ENCODE assay signal across 23 cellular contexts in genomic region chr14:30728471-30728870, GRCh38.
DNase-seq lines count a peak whose midpoint lies in the region; ATAC-seq and TF ChIP-seq lines count a peak whose summit lies in the region.
"Had no signal": no experiment of that assay in that cellular context is flagged by ENCODE, and none has a peak within 500 bp of the region (broad histone marks: within the 10 kb centered on the region; RNA-seq: fewer than 3 reads in every experiment).

No MANE protein-coding gene starts in this region.

- POLR2A ChIA-PET in HEK293 (lab: Yijun Ruan, JAX) (no interaction called here), IMR-90 (lab: Charles Lee; ENCODE audit: unreplicated experiment) (no interaction called here)

- H3K14ac ChIP-seq in IMR-90 (replicated peaks; ENCODE audit: low read depth, low read length) (no peak overlapping the region), trophoblast cell (ENCODE audit: low read length) (no peak overlapping the region)

- intact Hi-C loops in IMR-90 (cut with micrococcal nuclease): no loop called here

- H3K4ac ChIP-seq in IMR-90 (ENCODE audit: low read depth, low read length) (no peak overlapping the region), trophoblast cell (ENCODE audit: low read depth, low read length) (no peak overlapping the region)

- H2BK120ac ChIP-seq in IMR-90 (ENCODE audit: low read depth, low read length) (no peak overlapping the region), trophoblast cell (ENCODE audit: insufficient read depth, low read length, poor library complexity) (no peak overlapping the region)

- no peak for DNase-seq in IMR-90
- peak; percentile 6 for DNase-seq in myocyte (ENCODE audit: low read depth)
- DNase-seq in trophoblast cell: peak; percentile 58 to 60
- DNase-seq in SK-N-DZ (ENCODE audit: low spot score): no peak
- DNase-seq in amniotic stem cell (lab: John Stamatoyannopoulos, UW): no peak
- DNase-seq: 8988T; ACHN; BE2C; C1 segment of cervical spinal cord; CD4-positive, alpha-beta memory T cell; CD4-positive, CD25-positive, alpha-beta regulatory T cell; CD8-positive, alpha-beta memory T cell; COR-L47; DMS 273 treated with DMSO at 0.1 percent for 48 hours; DMS153; DMS53; DMS79; DND-41; EL; GF-D8 had no signal

- peaks cover 3% of the 10 kb centered on the region; the same call in 1 of the 2 replicates for H4K20me1 ChIP-seq in IMR-90 (ENCODE audit: insufficient read depth, low read length)
- H4K20me1 ChIP-seq: BLaER1 had no signal

- no peak for TF ChIP-seq RAD21 in IMR-90 (IDR thresholded peaks at IDR 0.05; ENCODE audit: low read length)

- H3K27ac ChIP-seq in HEK293 (ENCODE audit: extremely low read depth, low read depth, low read length) (no peak overlapping the region), IMR-90 (ENCODE audit: insufficient read depth, low read length) (no peak overlapping the region), trophoblast cell (ENCODE audit: low read depth, low read length) (no peak overlapping the region)
- H3K27ac ChIP-seq: BLaER1 had no signal

- H2BK5ac ChIP-seq in IMR-90 (ENCODE audit: low read depth, low read length, poor library complexity, severe bottlenecking): no peak overlapping the region
- H2BK5ac ChIP-seq in trophoblast cell (ENCODE audit: low read depth, low read length, poor library complexity): no peak overlapping the region

- no peak overlapping the region for H3K56ac ChIP-seq in IMR-90 (ENCODE audit: extremely low read depth, insufficient read depth, low read length)

- H2BK20ac ChIP-seq in IMR-90 (ENCODE audit: low read depth, low read length): no peak overlapping the region

- no peak overlapping the region for H4K5ac ChIP-seq in IMR-90 (ENCODE audit: low read depth, low read length)

- BruUV-seq in IMR-90 (replicated peaks; lab: Mats Ljungman, UMichigan): no TSS peak

- no peak overlapping the region for H2BK12ac ChIP-seq in trophoblast cell (ENCODE audit: low read length)

- no peaks in the 10 kb centered on the region for H3K79me2 ChIP-seq in trophoblast cell (ENCODE audit: control insufficient read depth, insufficient read depth, low read length, poor library complexity)

- H3K4me2 ChIP-seq in IMR-90 (ENCODE audit: low read depth, low read length) (no peak overlapping the region), trophoblast cell (ENCODE audit: low read length) (no peak overlapping the region)
- H3K4me2 ChIP-seq: BLaER1 had no signal

- H2AFZ ChIP-seq in IMR-90 (replicated peaks; ENCODE audit: low read length, poor library complexity) (no peak overlapping the region), trophoblast cell (ENCODE audit: insufficient read depth, low read length, poor library complexity) (no peak overlapping the region)

- H4K8ac ChIP-seq in IMR-90 (ENCODE audit: low read depth in 2 of 2, low read length in 2 of 2): no peak overlapping the region
- H4K8ac ChIP-seq in trophoblast cell (ENCODE audit: low read depth, low read length): no peak overlapping the region

- no peak overlapping the region for H3K18ac ChIP-seq in IMR-90 (ENCODE audit: low read depth, low read length)
- H3K18ac ChIP-seq in trophoblast cell (ENCODE audit: low read length): no peak overlapping the region

- H3K9me3 ChIP-seq in HEK293 (ENCODE audit: control insufficient read depth, insufficient read depth, low read depth, low read length): no peaks in the 10 kb centered on the region
- no peaks in the 10 kb centered on the region for H3K9me3 ChIP-seq in IMR-90 (ENCODE audit: control insufficient read depth, insufficient read depth, low read length)
- H3K9me3 ChIP-seq in trophoblast cell (ENCODE audit: insufficient read depth, low read depth, low read length): no peaks in the 10 kb centered on the region
- H3K9me3 ChIP-seq: BE2C had no signal

- TF ChIP-seq CTCF in HEK293 (tag by site-specific recombination; IDR thresholded peaks at IDR 0.05) (no peak), IMR-90 (conservative IDR thresholded peaks at IDR 0.05; ENCODE audit: low read depth, low read length) (no peak)

- H3K79me1 ChIP-seq in IMR-90 (ENCODE audit: low read depth in 1 of 2, low read length in 2 of 2) (peaks cover 4 to 8% of the 10 kb centered on the region in 2 experiments; a peak in 3 of 4 replicates), trophoblast cell (ENCODE audit: low read length) (no peaks in the 10 kb centered on the region)

- H4K12ac ChIP-seq in trophoblast cell (ENCODE audit: low read depth, low read length): no peak overlapping the region

- H3K9me1 ChIP-seq in IMR-90 (ENCODE audit: insufficient read depth, low read length): no peaks in the 10 kb centered on the region; the same call in 1 of the 2 replicates

- H3K4me1 ChIP-seq in HEK293 (ENCODE audit: control insufficient read depth, insufficient read depth, low read length) (no peaks in the 10 kb centered on the region), IMR-90 (ENCODE audit: control insufficient read depth, insufficient read depth, low read length) (no peaks in the 10 kb centered on the region), trophoblast cell (ENCODE audit: control insufficient read depth in 1 of 2, insufficient read depth in 2 of 2, low read length in 2 of 2) (no peaks in the 10 kb centered on the region)
- H3K4me1 ChIP-seq: BE2C had no signal

- dilution Hi-C loops in IMR-90 (cut with HindIII; ENCODE audit: low sequenced_read_pairs, unreplicated experiment): no loop called here

- H3K36me3 ChIP-seq in HEK293 (ENCODE audit: control insufficient read depth in 2 of 2, insufficient read depth in 1 of 2, low read length in 2 of 2) (peaks cover 0 to 47% of the 10 kb centered on the region in 2 experiments; a peak in 1 of 3 replicates), IMR-90 (ENCODE audit: control insufficient read depth, insufficient read depth, low read length) (peaks cover 8% of the 10 kb centered on the region), trophoblast cell (ENCODE audit: control insufficient read depth in 1 of 2, insufficient read depth in 2 of 2, low read length in 2 of 2) (peaks cover 5 to 8% of the 10 kb centered on the region in 2 experiments)

- no peak for TF ChIP-seq POLR2A in IMR-90 (IDR thresholded peaks at IDR 0.05; ENCODE audit: low read depth, low read length)

- no CpG with 5 or more reads among the region's 5 CpGs for WGBS in IMR-90 (ENCODE audit: extremely low coverage in 2 of 2, insufficient read length in 1 of 2), 2 experiments
- WGBS in trophoblast cell (ENCODE audit: extremely low coverage, insufficient coverage, insufficient read length): no CpG with 5 or more reads among the region's 5 CpGs

- H2AK5ac ChIP-seq in IMR-90 (ENCODE audit: low read depth, low read length): no peak overlapping the region
- no peak overlapping the region for H2AK5ac ChIP-seq in trophoblast cell (ENCODE audit: low read length)

- H3K9ac ChIP-seq in IMR-90 (ENCODE audit: low read depth, low read length): no peak overlapping the region
- no peak overlapping the region for H3K9ac ChIP-seq in trophoblast cell (ENCODE audit: low read length)
- H3K9ac ChIP-seq: BLaER1 had no signal

- H2BK15ac ChIP-seq in IMR-90 (ENCODE audit: low read depth, low read length): no peak overlapping the region

- H3K4me3 ChIP-seq in HEK293 (ENCODE audit: low read depth, low read length) (no peak overlapping the region), IMR-90 (ENCODE audit: insufficient read depth, low read depth, low read length) (no peak overlapping the region), trophoblast cell (ENCODE audit: low read depth, low read length) (no peak overlapping the region)
- H3K4me3 ChIP-seq: BLaER1 had no signal

- H4K91ac ChIP-seq in IMR-90 (ENCODE audit: insufficient read depth, low read depth, low read length): no peak overlapping the region
- H4K91ac ChIP-seq in trophoblast cell (ENCODE audit: low read depth, low read length): no peak overlapping the region

- CTCF ChIA-PET in HEK293 (lab: Yijun Ruan, JAX) (no interaction called here), IMR-90 (lab: Yijun Ruan, JAX) (no interaction called here)

- in situ Hi-C loops in IMR-90 (cut with MboI; ENCODE audit: low sequenced_read_pairs): no loop called here

- ATAC-seq in IMR-90 (ENCODE audit: low read depth): no peak
- ATAC-seq in HG02678 (IDR thresholded peaks at IDR 0.05; ENCODE audit: unreplicated experiment): no peak

- no peaks in the 10 kb centered on the region for H3K27me3 ChIP-seq in IMR-90 (ENCODE audit: control insufficient read depth, insufficient read depth, low read length)
- H3K27me3 ChIP-seq in trophoblast cell (ENCODE audit: insufficient read depth, low read length): no peaks in the 10 kb centered on the region
- H3K27me3 ChIP-seq: BE2C, BLaER1 had no signal

- H3K23ac ChIP-seq in IMR-90 (ENCODE audit: low read depth, low read length) (no peak overlapping the region), trophoblast cell (ENCODE audit: low read length) (no peak overlapping the region)

- no peak overlapping the region for H2AK9ac ChIP-seq in IMR-90 (replicated peaks; ENCODE audit: low read depth, low read length, poor library complexity)

TF ChIP-seq in HEK293, 187 proteins besides CTCF, POLR2A, EP300 and RAD21:
- TF ChIP-seq SCRT2 (tag by site-specific recombination; IDR thresholded peaks at IDR 0.05) (0 out of 2 replicates have a peak, but pooled peaks have one; percentile 23), ZNF830 (tag by site-specific recombination; IDR thresholded peaks at IDR 0.05; ENCODE audit: low read depth) (no peak)
TF ChIP-seq in HEK293: peak in this region for 1.

TF ChIP-seq in IMR-90, 13 proteins besides CTCF, POLR2A, EP300 and RAD21:
- peak; percentile 46; the same call in 1 of the 2 replicates for TF ChIP-seq CEBPB (IDR thresholded peaks at IDR 0.05; ENCODE audit: low read depth, low read length)
- no peak for TF ChIP-seq MXI1 (IDR thresholded peaks at IDR 0.05; ENCODE audit: borderline replicate concordance, low read depth, low read length)

Comparison
In these comparisons a context has a peak if more than half of its experiments do, and no peak if none do; other contexts are left out.
1. DNase-seq: peak in myocyte (single experiment) and trophoblast cell (2 of 2); none in IMR-90 (single experiment), SK-N-DZ (single experiment) and amniotic stem cell (single experiment).